1 cellular context compared by ENCODE assay signal in the genomic region with DNA sequence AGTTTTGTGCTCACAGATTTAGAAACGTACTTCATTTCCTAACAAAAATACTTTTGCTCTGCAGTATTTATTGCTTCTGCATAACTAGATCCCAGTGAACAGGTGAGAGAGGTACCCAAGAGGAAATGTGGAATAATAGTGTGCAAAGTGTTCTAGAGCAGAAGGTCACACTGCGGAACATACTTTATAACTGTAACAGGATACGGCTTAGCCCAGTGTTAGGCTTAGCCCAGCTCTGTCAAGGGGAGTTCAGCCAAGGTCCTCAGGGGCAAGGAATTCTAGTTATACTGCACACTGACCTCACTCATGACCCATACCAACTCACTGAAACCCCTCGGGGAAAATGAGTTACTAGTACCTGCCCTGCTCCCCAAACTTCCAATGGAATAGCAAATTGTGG.
A peak's percentile ranks its signal among the peaks of the same experiment; 100 is the strongest.
TF ChIP-seq lines count a peak whose summit lies in the region.

No MANE protein-coding gene starts in this region.

TF ChIP-seq in HEK293, 187 proteins besides CTCF, POLR2A, EP300 and RAD21:
- 0 out of 2 replicates have a peak, but pooled peaks have one; percentile 27 for TF ChIP-seq TRIM28 (IDR thresholded peaks at IDR 0.05; ENCODE audit: borderline replicate concordance, low read length)
- TF ChIP-seq, protein P1, sequence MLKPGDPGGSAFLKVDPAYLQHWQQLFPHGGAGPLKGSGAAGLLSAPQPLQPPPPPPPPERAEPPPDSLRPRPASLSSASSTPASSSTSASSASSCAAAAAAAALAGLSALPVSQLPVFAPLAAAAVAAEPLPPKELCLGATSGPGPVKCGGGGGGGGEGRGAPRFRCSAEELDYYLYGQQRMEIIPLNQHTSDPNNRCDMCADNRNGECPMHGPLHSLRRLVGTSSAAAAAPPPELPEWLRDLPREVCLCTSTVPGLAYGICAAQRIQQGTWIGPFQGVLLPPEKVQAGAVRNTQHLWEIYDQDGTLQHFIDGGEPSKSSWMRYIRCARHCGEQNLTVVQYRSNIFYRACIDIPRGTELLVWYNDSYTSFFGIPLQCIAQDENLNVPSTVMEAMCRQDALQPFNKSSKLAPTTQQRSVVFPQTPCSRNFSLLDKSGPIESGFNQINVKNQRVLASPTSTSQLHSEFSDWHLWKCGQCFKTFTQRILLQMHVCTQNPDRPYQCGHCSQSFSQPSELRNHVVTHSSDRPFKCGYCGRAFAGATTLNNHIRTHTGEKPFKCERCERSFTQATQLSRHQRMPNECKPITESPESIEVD (tag by site-specific recombination; IDR thresholded peaks at IDR 0.05), result peak; percentile 44; the same call in 1 of the 2 replicates
- TF ChIP-seq, protein P2, sequence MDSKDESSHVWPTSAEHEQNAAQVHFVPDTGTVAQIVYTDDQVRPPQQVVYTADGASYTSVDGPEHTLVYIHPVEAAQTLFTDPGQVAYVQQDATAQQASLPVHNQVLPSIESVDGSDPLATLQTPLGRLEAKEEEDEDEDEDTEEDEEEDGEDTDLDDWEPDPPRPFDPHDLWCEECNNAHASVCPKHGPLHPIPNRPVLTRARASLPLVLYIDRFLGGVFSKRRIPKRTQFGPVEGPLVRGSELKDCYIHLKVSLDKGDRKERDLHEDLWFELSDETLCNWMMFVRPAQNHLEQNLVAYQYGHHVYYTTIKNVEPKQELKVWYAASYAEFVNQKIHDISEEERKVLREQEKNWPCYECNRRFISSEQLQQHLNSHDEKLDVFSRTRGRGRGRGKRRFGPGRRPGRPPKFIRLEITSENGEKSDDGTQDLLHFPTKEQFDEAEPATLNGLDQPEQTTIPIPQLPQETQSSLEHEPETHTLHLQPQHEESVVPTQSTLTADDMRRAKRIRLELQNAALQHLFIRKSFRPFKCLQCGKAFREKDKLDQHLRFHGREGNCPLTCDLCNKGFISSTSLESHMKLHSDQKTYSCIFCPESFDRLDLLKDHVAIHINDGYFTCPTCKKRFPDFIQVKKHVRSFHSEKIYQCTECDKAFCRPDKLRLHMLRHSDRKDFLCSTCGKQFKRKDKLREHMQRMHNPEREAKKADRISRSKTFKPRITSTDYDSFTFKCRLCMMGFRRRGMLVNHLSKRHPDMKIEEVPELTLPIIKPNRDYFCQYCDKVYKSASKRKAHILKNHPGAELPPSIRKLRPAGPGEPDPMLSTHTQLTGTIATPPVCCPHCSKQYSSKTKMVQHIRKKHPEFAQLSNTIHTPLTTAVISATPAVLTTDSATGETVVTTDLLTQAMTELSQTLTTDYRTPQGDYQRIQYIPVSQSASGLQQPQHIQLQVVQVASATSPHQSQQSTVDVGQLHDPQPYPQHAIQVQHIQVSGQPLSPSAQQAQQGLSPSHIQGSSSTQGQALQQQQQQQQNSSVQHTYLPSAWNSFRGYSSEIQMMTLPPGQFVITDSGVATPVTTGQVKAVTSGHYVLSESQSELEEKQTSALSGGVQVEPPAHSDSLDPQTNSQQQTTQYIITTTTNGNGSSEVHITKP (tag by site-specific recombination; IDR thresholded peaks at IDR 0.05), result 0 out of 2 replicates have a peak, but pooled peaks have one; percentile 25
- TF ChIP-seq ZNF324 (tag by site-specific recombination; IDR thresholded peaks at IDR 0.05), result no peak
